Comparison of ENCODE assay signal across 13 cellular contexts in the genomic region with DNA sequence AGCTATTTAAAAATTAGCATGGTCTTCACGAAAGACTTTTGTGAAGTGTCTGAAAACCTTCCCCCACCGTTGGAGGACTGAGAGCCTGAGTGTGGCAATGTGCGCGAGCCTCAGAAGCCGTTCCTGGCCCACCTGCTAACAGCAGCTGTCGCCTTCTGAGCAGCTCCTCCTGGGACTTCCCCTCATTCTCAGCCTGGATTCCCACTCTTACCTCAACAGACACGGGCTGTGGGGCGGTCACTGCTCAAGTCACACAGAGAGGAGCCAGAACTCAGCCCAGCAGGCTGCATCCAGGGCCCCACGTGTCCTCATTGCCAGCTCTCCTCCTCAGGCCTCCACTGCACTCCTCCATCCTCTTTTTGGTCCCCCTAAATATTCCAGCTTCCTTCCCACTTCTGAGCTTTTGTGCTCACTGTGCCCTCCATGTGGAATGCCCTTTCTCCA. TPM values are rescaled to one million over a fixed set of nuclear protein-coding genes. Genes with fewer than 3 reads are reported as not detected.
DNase-seq lines count a peak whose midpoint lies in the region; ATAC-seq and TF ChIP-seq lines count a peak whose summit lies in the region.
"Had no signal": no experiment of that assay in that cellular context is flagged by ENCODE, and none has a peak within 500 bp of the region (broad histone marks: within the 10 kb centered on the region; RNA-seq: fewer than 3 reads in every experiment).

No MANE protein-coding gene starts in this region.

- POLR2A ChIA-PET in naive thymus-derived CD4-positive, alpha-beta T cell (lab: Charles Lee), result no interaction called here

- peaks cover 0 to 4% (median 0%) of the 10 kb centered on the region in 3 experiments for H3K9me3 ChIP-seq in naive thymus-derived CD4-positive, alpha-beta T cell (ENCODE audit: control insufficient read depth in 2 of 3, low read length in 3 of 3)

- intact Hi-C loops in naive thymus-derived CD4-positive, alpha-beta T cell (cut with micrococcal nuclease), result no loop called here
- intact Hi-C loops in activated T-helper 2 cell treated with anti-CD3 and anti-CD28 coated beads, Interferon-gamma antibody, Interleukin-2, Interleukin-4, amounts not matched to agents 10 μg/mL and 5 μg/mL and 100 μg/mL, durations not matched to agents 14 hours and 24 hours and 36 hours (cut with micrococcal nuclease), result no loop called here

- H3K4me3 ChIP-seq in naive thymus-derived CD4-positive, alpha-beta T cell (ENCODE audit: low read length), result no peak overlapping the region

- H3K9me3 Mint-ChIP-seq in naive thymus-derived CD4-positive, alpha-beta T cell, result peaks cover 0 to 22% (median 7%) of the 10 kb centered on the region in 11 donors
- no peaks in the 10 kb centered on the region for H3K9me3 Mint-ChIP-seq in activated T-helper 2 cell treated with anti-CD3 and anti-CD28 coated beads, Interferon-gamma antibody, Interleukin-2, Interleukin-4, amounts not matched to agents 10 μg/mL and 5 μg/mL and 100 μg/mL, durations not matched to agents 14 hours and 24 hours and 36 hours
- no peaks in the 10 kb centered on the region for H3K9me3 Mint-ChIP-seq in endothelial cell (ENCODE audit: unreplicated experiment)
- H3K9me3 Mint-ChIP-seq: activated T-cell treated with anti-CD3 and anti-CD28 coated beads, Interleukin-2, amount 50 U/mL, for 24 hours; nephron had no signal

- DNase-seq in naive thymus-derived CD4-positive, alpha-beta T cell, result no peak
- DNase-seq in NCI-H1694 treated with DMSO at 0.1 percent for 48 hours (lab: John Stamatoyannopoulos, UW), result no peak
- no peak for DNase-seq in activated T-helper 2 cell treated with anti-CD3 and anti-CD28 coated beads, Interferon-gamma antibody, Interleukin-2, Interleukin-4, amounts not matched to agents 10 μg/mL and 5 μg/mL and 100 μg/mL, durations not matched to agents 14 hours and 24 hours and 36 hours (ENCODE audit: low spot score)
- DNase-seq in endothelial cell (ENCODE audit: low spot score), result no peak
- DNase-seq: activated T-cell treated with anti-CD3 and anti-CD28 coated beads, Interleukin-2, amount 50 U/mL, for 24 hours; islet precursor cell had no signal

- TF ChIP-seq CTCF in endothelial cell (IDR thresholded peaks at IDR 0.05; ENCODE audit: unreplicated experiment), result no peak

- H3K27ac ChIP-seq in naive thymus-derived CD4-positive, alpha-beta T cell (ENCODE audit: low read depth, low read length), result no peak overlapping the region
- H3K27ac ChIP-seq: RWPE1 had no signal

- H3K4me1 Mint-ChIP-seq in naive thymus-derived CD4-positive, alpha-beta T cell, result peaks cover 0 to 14% (median 5%) of the 10 kb centered on the region in 7 donors
- H3K4me1 Mint-ChIP-seq in activated T-helper 2 cell treated with anti-CD3 and anti-CD28 coated beads, Interferon-gamma antibody, Interleukin-2, Interleukin-4, amounts not matched to agents 10 μg/mL and 5 μg/mL and 100 μg/mL, durations not matched to agents 14 hours and 24 hours and 36 hours (ENCODE audit: low read depth), result peaks cover 24% of the 10 kb centered on the region
- H3K4me1 Mint-ChIP-seq in endothelial cell (ENCODE audit: unreplicated experiment), result peaks cover 40% of the 10 kb centered on the region

- CTCF ChIA-PET in naive thymus-derived CD4-positive, alpha-beta T cell (lab: Charles Lee), result no interaction called here

- H3K27ac Mint-ChIP-seq in naive thymus-derived CD4-positive, alpha-beta T cell, result no peak overlapping the region
- H3K27ac Mint-ChIP-seq in activated T-helper 2 cell treated with anti-CD3 and anti-CD28 coated beads, Interferon-gamma antibody, Interleukin-2, Interleukin-4, amounts not matched to agents 10 μg/mL and 5 μg/mL and 100 μg/mL, durations not matched to agents 14 hours and 24 hours and 36 hours, result no peak overlapping the region
- H3K27ac Mint-ChIP-seq in endothelial cell (ENCODE audit: unreplicated experiment), result no peak overlapping the region
- H3K27ac Mint-ChIP-seq: activated T-cell treated with anti-CD3 and anti-CD28 coated beads, Interleukin-2, amount 50 U/mL, for 24 hours; nephron had no signal

- H3K4me3 Mint-ChIP-seq in naive thymus-derived CD4-positive, alpha-beta T cell, result peak overlapping the region in 1 of 10 donors; percentile 22
- no peak overlapping the region for H3K4me3 Mint-ChIP-seq in activated T-helper 2 cell treated with anti-CD3 and anti-CD28 coated beads, Interferon-gamma antibody, Interleukin-2, Interleukin-4, amounts not matched to agents 10 μg/mL and 5 μg/mL and 100 μg/mL, durations not matched to agents 14 hours and 24 hours and 36 hours (ENCODE audit: low read depth)
- H3K4me3 Mint-ChIP-seq in endothelial cell (ENCODE audit: unreplicated experiment), result no peak overlapping the region
- H3K4me3 Mint-ChIP-seq: activated T-cell treated with anti-CD3 and anti-CD28 coated beads, Interleukin-2, amount 50 U/mL, for 24 hours; nephron had no signal

- H3K27me3 ChIP-seq in naive thymus-derived CD4-positive, alpha-beta T cell (ENCODE audit: control insufficient read depth in 2 of 2, insufficient read depth in 2 of 2, low read length in 2 of 2), result no peaks in the 10 kb centered on the region

- peak; percentile 87 for ATAC-seq in GM19023 (IDR thresholded peaks at IDR 0.05; ENCODE audit: unreplicated experiment)
- peak; percentile 70 for ATAC-seq in GM21737 (IDR thresholded peaks at IDR 0.05; ENCODE audit: unreplicated experiment)
- peak; percentile 62 for ATAC-seq in HG03457 (IDR thresholded peaks at IDR 0.05; ENCODE audit: unreplicated experiment)
- peak; percentile 14 for ATAC-seq in naive thymus-derived CD4-positive, alpha-beta T cell
- no peak for ATAC-seq in HG02973 (IDR thresholded peaks at IDR 0.05; ENCODE audit: unreplicated experiment)

- no peaks in the 10 kb centered on the region for H3K4me1 ChIP-seq in naive thymus-derived CD4-positive, alpha-beta T cell (ENCODE audit: control insufficient read depth in 2 of 2, insufficient read depth in 2 of 2, low read length in 2 of 2)

- peaks cover 0 to 5% (median 4%) of the 10 kb centered on the region in 5 donors for H3K36me3 Mint-ChIP-seq in naive thymus-derived CD4-positive, alpha-beta T cell
- no peaks in the 10 kb centered on the region for H3K36me3 Mint-ChIP-seq in activated T-helper 2 cell treated with anti-CD3 and anti-CD28 coated beads, Interferon-gamma antibody, Interleukin-2, Interleukin-4, amounts not matched to agents 10 μg/mL and 5 μg/mL and 100 μg/mL, durations not matched to agents 14 hours and 24 hours and 36 hours (ENCODE audit: low read depth)
- H3K36me3 Mint-ChIP-seq in endothelial cell (ENCODE audit: low read depth, unreplicated experiment), result peaks cover 8% of the 10 kb centered on the region

- H3K27me3 Mint-ChIP-seq in naive thymus-derived CD4-positive, alpha-beta T cell, result peaks cover 6 to 19% (median 10%) of the 10 kb centered on the region in 5 donors
- no peaks in the 10 kb centered on the region for H3K27me3 Mint-ChIP-seq in activated T-helper 2 cell treated with anti-CD3 and anti-CD28 coated beads, Interferon-gamma antibody, Interleukin-2, Interleukin-4, amounts not matched to agents 10 μg/mL and 5 μg/mL and 100 μg/mL, durations not matched to agents 14 hours and 24 hours and 36 hours (ENCODE audit: low read depth)
- H3K27me3 Mint-ChIP-seq in endothelial cell (ENCODE audit: unreplicated experiment), result peaks cover 1% of the 10 kb centered on the region

- no peaks in the 10 kb centered on the region for H3K36me3 ChIP-seq in naive thymus-derived CD4-positive, alpha-beta T cell (ENCODE audit: control insufficient read depth in 2 of 3, insufficient read depth in 3 of 3, low read length in 3 of 3)

RNA-seq across cellular contexts. Expression of a gene that starts 7.8 kb away (rescaled TPM):
- total RNA-seq in naive thymus-derived CD4-positive, alpha-beta T cell, result 1 to 10 TPM in 1 of 5 experiments, under 1 TPM in 1, not detected in 3; 0.66 to 2.6 TPM
- polyA plus RNA-seq in naive thymus-derived CD4-positive, alpha-beta T cell, result not detected
- not detected in 2 replicates for total RNA-seq in activated T-helper 2 cell treated with anti-CD3 and anti-CD28 coated beads, Interferon-gamma antibody, Interleukin-2, Interleukin-4, amounts not matched to agents 10 μg/mL and 5 μg/mL and 100 μg/mL, durations not matched to agents 14 hours and 24 hours and 36 hours
- total RNA-seq in endothelial cell (ENCODE audit: unreplicated experiment), result 1.6 TPM
- total RNA-seq: bronchial epithelial cell had no signal

RNA-seq across cellular contexts. Expression of a gene that starts 34.7 kb away (rescaled TPM):
- 1 to 10 TPM; 3.1 to 7.3 (median 6.6) TPM for total RNA-seq in naive thymus-derived CD4-positive, alpha-beta T cell
- 1 to 10 TPM; 2.5 to 6.4 TPM for polyA plus RNA-seq in naive thymus-derived CD4-positive, alpha-beta T cell
- 26.4 and 28.2 TPM in 2 replicates for total RNA-seq in activated T-helper 2 cell treated with anti-CD3 and anti-CD28 coated beads, Interferon-gamma antibody, Interleukin-2, Interleukin-4, amounts not matched to agents 10 μg/mL and 5 μg/mL and 100 μg/mL, durations not matched to agents 14 hours and 24 hours and 36 hours
- total RNA-seq in endothelial cell (ENCODE audit: unreplicated experiment), result 3.0 TPM
